In the genomic region with DNA sequence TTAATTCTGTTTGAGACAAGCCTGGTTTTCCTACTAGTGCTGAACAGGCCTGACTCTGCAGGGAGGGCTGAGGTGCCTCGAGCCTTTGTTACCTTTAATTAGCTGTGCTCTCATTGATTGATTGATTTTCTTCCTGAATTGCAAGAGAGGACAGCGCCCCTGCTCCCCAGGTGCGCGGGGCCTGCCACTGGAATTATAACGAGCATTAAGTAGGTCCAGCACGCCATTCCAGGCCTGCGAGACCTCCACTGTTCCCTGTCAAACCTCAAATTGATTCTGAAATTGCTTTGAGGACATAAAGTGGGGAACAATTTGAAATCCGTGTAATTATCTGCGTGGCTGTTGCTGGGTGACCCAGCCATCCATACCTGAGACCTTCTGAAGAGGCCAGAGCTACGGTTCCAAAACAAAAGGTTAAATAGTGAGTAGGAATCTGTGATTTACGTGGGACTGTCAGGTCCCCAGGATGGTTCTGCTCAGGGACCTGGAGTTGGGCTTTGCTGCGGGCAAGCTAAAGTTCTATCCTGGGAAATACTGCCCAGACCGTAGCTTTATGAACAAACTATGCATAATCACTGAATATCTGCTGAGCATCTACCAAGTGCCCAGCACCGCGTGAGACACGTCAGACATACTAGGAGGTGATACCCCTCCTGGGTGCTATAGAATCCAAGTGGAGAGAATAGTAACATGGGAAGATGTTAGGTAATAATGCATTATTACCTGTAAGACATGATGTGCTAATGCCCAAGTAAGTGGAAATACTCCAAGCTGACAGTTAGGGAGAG, we compare ENCODE assay signal across 22 cellular contexts.
A peak's percentile ranks its signal among the peaks of the same experiment; 100 is the strongest.
DNase-seq lines count a peak whose midpoint lies in the region; ATAC-seq and TF ChIP-seq lines count a peak whose summit lies in the region.
"Had no signal": no experiment of that assay in that cellular context is flagged by ENCODE, and none has a peak within 500 bp of the region (broad histone marks: within the 10 kb centered on the region; RNA-seq: fewer than 3 reads in every experiment).

No MANE protein-coding gene starts in this region.

- H3K9me3 Mint-ChIP-seq in endodermal cell (no peaks in the 10 kb centered on the region), progenitor cell of endocrine pancreas (ENCODE audit: low read depth) (no peaks in the 10 kb centered on the region)
- H3K9me3 Mint-ChIP-seq: CD4-positive, alpha-beta T cell had no signal

- ATAC-seq in GM19351 (IDR thresholded peaks at IDR 0.05; ENCODE audit: unreplicated experiment) (no peak), GM18511 (IDR thresholded peaks at IDR 0.05; ENCODE audit: unreplicated experiment) (no peak)
- ATAC-seq: GM12878, HCT116 had no signal

- H3K4me3 Mint-ChIP-seq in endodermal cell (no peak overlapping the region), progenitor cell of endocrine pancreas (ENCODE audit: low read depth) (no peak overlapping the region)
- H3K4me3 Mint-ChIP-seq: CD4-positive, alpha-beta T cell had no signal

- H3K4me1 ChIP-seq in endodermal cell (ENCODE audit: control insufficient read depth, insufficient read depth, low read length) (peaks cover 7% of the 10 kb centered on the region), Peyer's patch (peaks cover 0 to 7% (median 0%) of the 10 kb centered on the region in 4 donors)
- H3K4me1 ChIP-seq: Caco-2 had no signal

- TF ChIP-seq CTCF in endodermal cell (conservative IDR thresholded peaks at IDR 0.05) (no peak), progenitor cell of endocrine pancreas (IDR thresholded peaks at IDR 0.05; ENCODE audit: unreplicated experiment) (no peak), Peyer's patch (IDR thresholded peaks at IDR 0.05) (no peak)

- peak in 2 of 3 experiments; percentile 77 to 94 for DNase-seq in NCI-H1417 (lab: John Stamatoyannopoulos, UW)
- peak; percentile 91 for DNase-seq in NCI-H146 (lab: John Stamatoyannopoulos, UW)
- peak; percentile 33 for DNase-seq in endodermal cell
- DNase-seq in progenitor cell of endocrine pancreas (ENCODE audit: low spot score, unreplicated experiment) = no peak
- no peak for DNase-seq in Peyer's patch
- DNase-seq: Caco-2; CD4-positive, alpha-beta T cell; DMS 273 treated with DMSO at 0.1 percent for 48 hours; DMS79 treated with DMSO at 0.1 percent for 48 hours; IMR-90; NCI-H1092 treated with DMSO at 0.1 percent for 48 hours; NCI-H1694 treated with DMSO at 0.1 percent for 48 hours; NCI-H226; NCI-H510A treated with DMSO at 0.1 percent for 48 hours; SIG-M5; SK-N-SH had no signal

- H3K27me3 ChIP-seq in endodermal cell (ENCODE audit: control insufficient read depth, insufficient read depth, low read length, poor library complexity, severe bottlenecking) = no peaks in the 10 kb centered on the region
- no peaks in the 10 kb centered on the region for H3K27me3 ChIP-seq in Peyer's patch
- H3K27me3 ChIP-seq: BLaER1 had no signal

- H3K27ac Mint-ChIP-seq in endodermal cell = no peak overlapping the region
- H3K27ac Mint-ChIP-seq in progenitor cell of endocrine pancreas = peak overlapping the region; percentile 77
- H3K27ac Mint-ChIP-seq: CD4-positive, alpha-beta T cell had no signal

- WGBS in endodermal cell (ENCODE audit: insufficient coverage in 1 of 2, insufficient read length in 1 of 2), 2 experiments = 93 to 94% methylated on average over 14 to 16 of the region's 16 CpGs

- H3K9me3 ChIP-seq in endodermal cell (ENCODE audit: control insufficient read depth, low read length) = no peaks in the 10 kb centered on the region
- H3K9me3 ChIP-seq in Peyer's patch = no peaks in the 10 kb centered on the region
- H3K9me3 ChIP-seq: BLaER1, Caco-2, SK-N-SH had no signal

- H3K27ac ChIP-seq in endodermal cell (ENCODE audit: low read depth, low read length) = no peak overlapping the region
- H3K27ac ChIP-seq in Peyer's patch = no peak overlapping the region
- H3K27ac ChIP-seq: BLaER1, KMS-11 had no signal

- H3K27me3 Mint-ChIP-seq in endodermal cell (ENCODE audit: insufficient read depth) (peaks cover 4% of the 10 kb centered on the region), progenitor cell of endocrine pancreas (peaks cover 13% of the 10 kb centered on the region)

- H3K36me3 ChIP-seq in endodermal cell (ENCODE audit: control insufficient read depth, insufficient read depth, low read length) (no peaks in the 10 kb centered on the region), Peyer's patch (no peaks in the 10 kb centered on the region)
- H3K36me3 ChIP-seq: BLaER1 had no signal

- H3K36me3 Mint-ChIP-seq in endodermal cell (ENCODE audit: low read depth) (no peaks in the 10 kb centered on the region), progenitor cell of endocrine pancreas (ENCODE audit: insufficient read depth) (no peaks in the 10 kb centered on the region)

- TF ChIP-seq POLR2A in Peyer's patch (IDR thresholded peaks at IDR 0.05) = no peak

- H3K4me3 ChIP-seq in endodermal cell (ENCODE audit: low read length) = no peak overlapping the region
- no peak overlapping the region for H3K4me3 ChIP-seq in Peyer's patch
- H3K4me3 ChIP-seq: BLaER1, GM12878 had no signal

- H3K4me1 Mint-ChIP-seq in endodermal cell = peaks cover 31% of the 10 kb centered on the region
- H3K4me1 Mint-ChIP-seq in progenitor cell of endocrine pancreas (ENCODE audit: low read depth) = peaks cover 10% of the 10 kb centered on the region

- H3K9ac ChIP-seq in endodermal cell (ENCODE audit: extremely low read depth, low read length, poor library complexity, severe bottlenecking) = no peak overlapping the region
- H3K9ac ChIP-seq: BLaER1, KMS-11, SK-N-SH had no signal

Comparison
In these comparisons a context has a peak if more than half of its experiments do, and no peak if none do; other contexts are left out.
1. DNase-seq: peak in NCI-H1417 (2 of 3), NCI-H146 (single experiment) and endodermal cell (single experiment); none in progenitor cell of endocrine pancreas (single experiment) and Peyer's patch (0 of 3).